9 cellular contexts compared by ENCODE assay signal in genomic region chr2:54545700-54546450, GRCh38.
A peak's percentile ranks its signal among the peaks of the same experiment; 100 is the strongest.
DNase-seq lines count a peak whose midpoint lies in the region; ATAC-seq and TF ChIP-seq lines count a peak whose summit lies in the region.
"Had no signal": no experiment of that assay in that cellular context is flagged by ENCODE, and none has a peak within 500 bp of the region (broad histone marks: within the 10 kb centered on the region; RNA-seq: fewer than 3 reads in every experiment).

No MANE protein-coding gene starts in this region.

- H3K27me3 Mint-ChIP-seq in nephron (ENCODE audit: low read depth), result no peaks in the 10 kb centered on the region

- H3K36me3 Mint-ChIP-seq in nephron (ENCODE audit: low read depth), result no peaks in the 10 kb centered on the region

- no peak overlapping the region for H3K4me3 Mint-ChIP-seq in nephron

- peaks cover 61% of the 10 kb centered on the region for H3K4me1 Mint-ChIP-seq in nephron

- H3K4me3 ChIP-seq in astrocyte of the spinal cord (ENCODE audit: low read depth, low read length), result no peak overlapping the region

- no peak for TF ChIP-seq CTCF in astrocyte of the spinal cord (IDR thresholded peaks at IDR 0.05; ENCODE audit: low read depth, low read length)
- no peak for TF ChIP-seq CTCF in nephron (IDR thresholded peaks at IDR 0.05; ENCODE audit: unreplicated experiment in 3 of 3)

- in situ Hi-C loops in astrocyte of the spinal cord (cut with HindIII; ENCODE audit: low sequenced_read_pairs), result no loop called here

- peak overlapping the region; percentile 74 to 88 (median 82) for H3K27ac Mint-ChIP-seq in nephron

- ATAC-seq in GM18873 (IDR thresholded peaks at IDR 0.05; ENCODE audit: low FRiP score, unreplicated experiment) (peak; percentile 65), HG02943 (IDR thresholded peaks at IDR 0.05; ENCODE audit: low read depth, unreplicated experiment) (peak; percentile 59), GM19035 (IDR thresholded peaks at IDR 0.05; ENCODE audit: unreplicated experiment) (no peak)

- DNase-seq in astrocyte of the spinal cord (ENCODE audit: low read depth, low spot score), result peak; percentile 48
- no peak for DNase-seq in cerebellum (ENCODE audit: low spot score)
- DNase-seq in stimulated activated naive CD4-positive, alpha-beta T cell (lab: John Stamatoyannopoulos, UW), result no peak
- no peak for DNase-seq in CD1c-positive myeloid dendritic cell (ENCODE audit: extremely low spot score)
- DNase-seq: NCI-H1694 treated with DMSO at 0.1 percent for 48 hours had no signal

- no peaks in the 10 kb centered on the region for H3K9me3 Mint-ChIP-seq in nephron
